Comparison of ENCODE assay signal across 2 cellular contexts in genomic region chr2:181438298-181438697, GRCh38.
TF ChIP-seq lines count a peak whose summit lies in the region.

No MANE protein-coding gene starts in this region.

TF ChIP-seq in SK-N-SH, 30 proteins besides CTCF, POLR2A, EP300 and RAD21 (continued from another document):
- TF ChIP-seq, protein P1, sequence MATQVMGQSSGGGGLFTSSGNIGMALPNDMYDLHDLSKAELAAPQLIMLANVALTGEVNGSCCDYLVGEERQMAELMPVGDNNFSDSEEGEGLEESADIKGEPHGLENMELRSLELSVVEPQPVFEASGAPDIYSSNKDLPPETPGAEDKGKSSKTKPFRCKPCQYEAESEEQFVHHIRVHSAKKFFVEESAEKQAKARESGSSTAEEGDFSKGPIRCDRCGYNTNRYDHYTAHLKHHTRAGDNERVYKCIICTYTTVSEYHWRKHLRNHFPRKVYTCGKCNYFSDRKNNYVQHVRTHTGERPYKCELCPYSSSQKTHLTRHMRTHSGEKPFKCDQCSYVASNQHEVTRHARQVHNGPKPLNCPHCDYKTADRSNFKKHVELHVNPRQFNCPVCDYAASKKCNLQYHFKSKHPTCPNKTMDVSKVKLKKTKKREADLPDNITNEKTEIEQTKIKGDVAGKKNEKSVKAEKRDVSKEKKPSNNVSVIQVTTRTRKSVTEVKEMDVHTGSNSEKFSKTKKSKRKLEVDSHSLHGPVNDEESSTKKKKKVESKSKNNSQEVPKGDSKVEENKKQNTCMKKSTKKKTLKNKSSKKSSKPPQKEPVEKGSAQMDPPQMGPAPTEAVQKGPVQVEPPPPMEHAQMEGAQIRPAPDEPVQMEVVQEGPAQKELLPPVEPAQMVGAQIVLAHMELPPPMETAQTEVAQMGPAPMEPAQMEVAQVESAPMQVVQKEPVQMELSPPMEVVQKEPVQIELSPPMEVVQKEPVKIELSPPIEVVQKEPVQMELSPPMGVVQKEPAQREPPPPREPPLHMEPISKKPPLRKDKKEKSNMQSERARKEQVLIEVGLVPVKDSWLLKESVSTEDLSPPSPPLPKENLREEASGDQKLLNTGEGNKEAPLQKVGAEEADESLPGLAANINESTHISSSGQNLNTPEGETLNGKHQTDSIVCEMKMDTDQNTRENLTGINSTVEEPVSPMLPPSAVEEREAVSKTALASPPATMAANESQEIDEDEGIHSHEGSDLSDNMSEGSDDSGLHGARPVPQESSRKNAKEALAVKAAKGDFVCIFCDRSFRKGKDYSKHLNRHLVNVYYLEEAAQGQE (IDR thresholded peaks at IDR 0.05; ENCODE audit: low read depth, low read length) = no peak
- TF ChIP-seq YY1 (IDR thresholded peaks at IDR 0.05; ENCODE audit: low read depth) (no peak), ELF1 (IDR thresholded peaks at IDR 0.05) (no peak), NFIC (IDR thresholded peaks at IDR 0.05; ENCODE audit: borderline replicate concordance) (no peak), RFX5 (IDR thresholded peaks at IDR 0.05; ENCODE audit: low read length) (no peak), ZBTB33 (IDR thresholded peaks at IDR 0.05; ENCODE audit: borderline replicate concordance, low read depth) (no peak)

TF ChIP-seq in SK-N-SH treated with all-trans-retinoic acid at 6 μM for 48 hours, 23 proteins besides CTCF, POLR2A, EP300 and RAD21 (continued from another document):
- TF ChIP-seq ZNF565 (CRISPR knock-in tag; conservative IDR thresholded peaks at IDR 0.05; ENCODE audit: low read depth) = no peak
- TF ChIP-seq ISL1 (CRISPR knock-in tag; IDR thresholded peaks at IDR 0.05) = no peak
- TF ChIP-seq OSR1 (CRISPR knock-in tag; IDR thresholded peaks at IDR 0.05) = no peak
- no peak for TF ChIP-seq PPARA (CRISPR knock-in tag; IDR thresholded peaks at IDR 0.05; ENCODE audit: borderline replicate concordance)
- no peak for TF ChIP-seq RARB (CRISPR knock-in tag; IDR thresholded peaks at IDR 0.05)
- TF ChIP-seq ESRRG (CRISPR knock-in tag; IDR thresholded peaks at IDR 0.05) = no peak
- TF ChIP-seq ZFP3 (CRISPR knock-in tag; IDR thresholded peaks at IDR 0.05) = no peak
TF ChIP-seq in SK-N-SH treated with all-trans-retinoic acid at 6 μM for 48 hours: peak in this region for 0.
